ENCODE assay signal across 27 cellular contexts in genomic region chr1:29592731-29593130, GRCh38.
DNase-seq lines count a peak whose midpoint lies in the region; ATAC-seq, FAIRE-seq and TF ChIP-seq lines count a peak whose summit lies in the region.
"Had no signal": no experiment of that assay in that cellular context is flagged by ENCODE, and none has a peak within 500 bp of the region (broad histone marks: within the 10 kb centered on the region; RNA-seq: fewer than 3 reads in every experiment).

No MANE protein-coding gene starts in this region.

- H3K4me2 ChIP-seq in astrocyte (ENCODE audit: low read length): no peak overlapping the region

- peaks cover 2% of the 10 kb centered on the region for H3K36me3 Mint-ChIP-seq in astrocyte (ENCODE audit: low read depth, unreplicated experiment)
- H3K36me3 Mint-ChIP-seq: immature natural killer cell; stimulated activated effector memory CD8-positive, alpha-beta T cell treated with anti-CD3 and anti-CD28 coated beads, Interleukin-12 subunit alpha, Interleukin-12 subunit beta, amount 100 ng/mL, for 72 hours had no signal

- peak overlapping the region; percentile 81 for H2AFZ ChIP-seq in astrocyte (ENCODE audit: low read depth, low read length)

- FAIRE-seq in astrocyte (lab: Jason Lieb, UNC) (no peak), urothelium cell line (lab: Jason Lieb, UNC) (no peak)

- H3K79me2 ChIP-seq in astrocyte (ENCODE audit: insufficient read depth, low read length): no peaks in the 10 kb centered on the region

- DNase-seq in H7 (peak; percentile 64), astrocyte (ENCODE audit: low read depth) (peak; percentile 4), islet precursor cell (peak; percentile 51), urothelium cell line (ENCODE audit: low spot score) (peak; percentile 47), thyroid gland (no peak)
- DNase-seq: activated CD8-positive, alpha-beta T cell treated with anti-CD3 and anti-CD28 coated beads for 36 hours; activated naive CD4-positive, alpha-beta T cell treated with Interleukin-2 at 50 U/mL for 16 hours; activated T-cell treated with anti-CD3 and anti-CD28 coated beads, Interleukin-2, amount 50 U/mL, for 4 hours; heart right ventricle; immature natural killer cell; left ventricle myocardium superior; NCI-H1048; NCI-H187; NCI-H226; NCI-H774; OCI-M1; SHP77; stimulated activated CD4-positive, alpha-beta T cell treated with anti-CD3 and anti-CD28 coated beads, Interleukin-1b, Interleukin-23, amount 100 ng/mL, for 48 hours; SW 1271 had no signal

- no peak overlapping the region for H3K4me3 ChIP-seq in H7 (ENCODE audit: insufficient read depth, low read depth, low read length)
- H3K4me3 ChIP-seq in astrocyte (ENCODE audit: insufficient read depth, low read depth, low read length): no peak overlapping the region
- H3K4me3 ChIP-seq in thyroid gland (replicated peaks in 1 of 3): no peak overlapping the region
- H3K4me3 ChIP-seq: heart right ventricle, thoracic aorta had no signal

- no peak overlapping the region for H3K4me3 Mint-ChIP-seq in astrocyte (ENCODE audit: unreplicated experiment)
- H3K4me3 Mint-ChIP-seq: activated CD8-positive, alpha-beta T cell treated with anti-CD3 and anti-CD28 coated beads for 36 hours; activated T-cell treated with anti-CD3 and anti-CD28 coated beads, Interleukin-2, amount 50 U/mL, for 4 hours; B cell; dendritic cell treated with granulocyte-macrophage colony-stimulating factor and Interleukin-4, amounts not matched to agents 40 ng/mL and 50 ng/mL, for 4 days; immature natural killer cell; stimulated activated effector memory CD8-positive, alpha-beta T cell treated with anti-CD3 and anti-CD28 coated beads, Interleukin-12 subunit alpha, Interleukin-12 subunit beta, amount 100 ng/mL, for 72 hours had no signal

- H3K36me3 ChIP-seq in H7 (replicated peaks; ENCODE audit: control insufficient read depth, insufficient read depth, low read length) (no peaks in the 10 kb centered on the region), astrocyte (ENCODE audit: insufficient read depth, low read length) (no peaks in the 10 kb centered on the region), thyroid gland (no peaks in the 10 kb centered on the region)
- H3K36me3 ChIP-seq: heart right ventricle, thoracic aorta had no signal

- no peak for TF ChIP-seq POLR2A in thyroid gland (IDR thresholded peaks at IDR 0.05)

- H4K20me1 ChIP-seq in astrocyte (ENCODE audit: insufficient read depth, low read length): no peaks in the 10 kb centered on the region

- peaks cover 10% of the 10 kb centered on the region for H3K4me1 ChIP-seq in astrocyte (ENCODE audit: insufficient read depth, low read length)
- no peaks in the 10 kb centered on the region for H3K4me1 ChIP-seq in thyroid gland
- H3K4me1 ChIP-seq: heart right ventricle had no signal

- no peak for TF ChIP-seq CTCF in astrocyte (IDR thresholded peaks at IDR 0.05; ENCODE audit: insufficient read depth, low read depth, low read length)
- TF ChIP-seq CTCF in thyroid gland (IDR thresholded peaks at IDR 0.05): no peak

- H3K4me1 Mint-ChIP-seq in astrocyte (ENCODE audit: low read depth, unreplicated experiment): peaks cover 13% of the 10 kb centered on the region
- H3K4me1 Mint-ChIP-seq: B cell, immature natural killer cell had no signal

- H3K9me3 ChIP-seq in astrocyte (ENCODE audit: insufficient read depth, low read depth, low read length) (no peaks in the 10 kb centered on the region), thyroid gland (no peaks in the 10 kb centered on the region)
- H3K9me3 ChIP-seq: thoracic aorta had no signal

- intact Hi-C loops in thyroid gland (cut with DNase I): no loop called here

- ATAC-seq in HG03039 (IDR thresholded peaks at IDR 0.05; ENCODE audit: unreplicated experiment) (no peak), HG02642 (IDR thresholded peaks at IDR 0.05; ENCODE audit: poor library complexity, unreplicated experiment) (no peak)
- ATAC-seq: activated CD4-positive, CD25-positive, alpha-beta regulatory T cell treated with anti-CD3 and anti-CD28 coated beads, Interleukin-2, amount 50 U/mL, for 24 hours; activated CD8-positive, alpha-beta T cell treated with anti-CD3 and anti-CD28 coated beads for 36 hours; activated T-cell treated with anti-CD3 and anti-CD28 coated beads, Interleukin-2, amount 50 U/mL, for 4 hours; HCT116; heart right ventricle; left ventricle myocardium superior; stimulated activated effector memory CD8-positive, alpha-beta T cell treated with anti-CD3 and anti-CD28 coated beads, Interleukin-12 subunit alpha, Interleukin-12 subunit beta, amount 100 ng/mL, for 72 hours had no signal

- peaks cover 3% of the 10 kb centered on the region for H3K9me3 Mint-ChIP-seq in astrocyte (ENCODE audit: unreplicated experiment)
- H3K9me3 Mint-ChIP-seq: activated CD8-positive, alpha-beta T cell treated with anti-CD3 and anti-CD28 coated beads for 36 hours; activated T-cell treated with anti-CD3 and anti-CD28 coated beads, Interleukin-2, amount 50 U/mL, for 4 hours; dendritic cell treated with granulocyte-macrophage colony-stimulating factor and Interleukin-4, amounts not matched to agents 40 ng/mL and 50 ng/mL, for 4 days; immature natural killer cell; stimulated activated effector memory CD8-positive, alpha-beta T cell treated with anti-CD3 and anti-CD28 coated beads, Interleukin-12 subunit alpha, Interleukin-12 subunit beta, amount 100 ng/mL, for 72 hours had no signal

- H3K9ac ChIP-seq in astrocyte (ENCODE audit: low read length): no peak overlapping the region

- 49 to 58% methylated on average over 5 of the region's 5 CpGs for WGBS in thyroid gland, 2 donors

- H3K27me3 ChIP-seq in H7 (ENCODE audit: control insufficient read depth, insufficient read depth, low read length): no peaks in the 10 kb centered on the region
- no peaks in the 10 kb centered on the region for H3K27me3 ChIP-seq in astrocyte (ENCODE audit: insufficient read depth, low read length)
- H3K27me3 ChIP-seq in thyroid gland: no peaks in the 10 kb centered on the region

- no peak overlapping the region for H3K27ac ChIP-seq in astrocyte (ENCODE audit: low read depth, low read length)
- H3K27ac ChIP-seq in thyroid gland: no peak overlapping the region
- H3K27ac ChIP-seq: heart right ventricle, thoracic aorta had no signal

- H3K27me3 Mint-ChIP-seq in astrocyte (ENCODE audit: low read depth, unreplicated experiment): peaks cover 7% of the 10 kb centered on the region

- H3K27ac Mint-ChIP-seq in astrocyte (ENCODE audit: unreplicated experiment): no peak overlapping the region
- H3K27ac Mint-ChIP-seq: activated CD8-positive, alpha-beta T cell treated with anti-CD3 and anti-CD28 coated beads for 36 hours; B cell; dendritic cell treated with granulocyte-macrophage colony-stimulating factor and Interleukin-4, amounts not matched to agents 40 ng/mL and 50 ng/mL, for 4 days; immature natural killer cell; stimulated activated effector memory CD8-positive, alpha-beta T cell treated with anti-CD3 and anti-CD28 coated beads, Interleukin-12 subunit alpha, Interleukin-12 subunit beta, amount 100 ng/mL, for 72 hours had no signal

Comparison
In these comparisons a context has a peak if more than half of its experiments do, and no peak if none do; other contexts are left out.
1. DNase-seq: peak in H7 (single experiment), astrocyte (single experiment), islet precursor cell (single experiment) and urothelium cell line (single experiment); none in thyroid gland (0 of 2).